In genomic region chr1:39103321-39104157, GRCh38 we compare ENCODE assay signal across 9 cellular contexts.
DNase-seq lines count a peak whose midpoint lies in the region; ATAC-seq and TF ChIP-seq lines count a peak whose summit lies in the region.
"Had no signal": no experiment of that assay in that cellular context is flagged by ENCODE, and none has a peak within 500 bp of the region (broad histone marks: within the 10 kb centered on the region; RNA-seq: fewer than 3 reads in every experiment).

No MANE protein-coding gene starts in this region.

- H3K4me1 Mint-ChIP-seq in CD8-positive, alpha-beta T cell (ENCODE audit: low read depth) = peaks cover 34% of the 10 kb centered on the region
- H3K4me1 Mint-ChIP-seq in naive B cell = peaks cover 35 to 45% (median 39%) of the 10 kb centered on the region in 3 donors

- H3K27me3 ChIP-seq in CD8-positive, alpha-beta T cell (ENCODE audit: insufficient read depth, low read length) = no peaks in the 10 kb centered on the region
- H3K27me3 ChIP-seq in HUES64 (ENCODE audit: insufficient read depth, low read length) = no peaks in the 10 kb centered on the region

- no peak for TF ChIP-seq CTCF in CD8-positive, alpha-beta T cell (IDR thresholded peaks at IDR 0.05)

- H3K27ac Mint-ChIP-seq in CD8-positive, alpha-beta T cell = no peak overlapping the region
- peak overlapping the region in 5 of 6 donors; percentile 59 to 86 (median 75) for H3K27ac Mint-ChIP-seq in naive B cell

- DNase-seq in CD8-positive, alpha-beta T cell = no peak
- DNase-seq in caudate nucleus (lab: John Stamatoyannopoulos, UW) (peak in 1 of 61 donors; percentile 22), naive B cell (no peak), NCI-H2196 (lab: John Stamatoyannopoulos, UW; ENCODE audit: unreplicated experiment) (no peak), SHP77 (lab: John Stamatoyannopoulos, UW) (no peak)
- DNase-seq: stimulated activated CD4-positive, alpha-beta T cell treated with anti-CD3 and anti-CD28 coated beads, Interleukin-1b, Interleukin-23, amount 100 ng/mL, for 48 hours had no signal

- no peak for ATAC-seq in CD8-positive, alpha-beta T cell
- ATAC-seq in naive B cell (ENCODE audit: low read depth in 2 of 2) (no peak), GM19395 (IDR thresholded peaks at IDR 0.05; ENCODE audit: unreplicated experiment) (no peak), GM19467 (IDR thresholded peaks at IDR 0.05; ENCODE audit: unreplicated experiment) (no peak)

- H3K9ac ChIP-seq in HUES64 (ENCODE audit: low read depth, low read length) = peak overlapping the region; percentile 89

- WGBS in HUES64 = 40% methylated on average over 6 of the region's 6 CpGs

- CTCF ChIA-PET in CD8-positive, alpha-beta T cell (lab: Charles Lee) = interaction anchor here (0.6 to 3.7 kb wide), 11 partner anchors 12 to 308 kb away, joined by 3 to 35 read pairs (median 4); no protein-coding TSS in a partner anchor

- no peak overlapping the region for H3K4me3 ChIP-seq in CD8-positive, alpha-beta T cell (ENCODE audit: low read depth, low read length)
- H3K4me3 ChIP-seq in HUES64 (ENCODE audit: low read length) = peak overlapping the region; percentile 81

- POLR2A ChIA-PET in CD8-positive, alpha-beta T cell (lab: Charles Lee) = interaction anchor here (0.6 to 2.0 kb wide), 2 partner anchors 155 to 307 kb away, joined by 3 to 7 read pairs; no protein-coding TSS in a partner anchor

- H3K9me3 ChIP-seq in CD8-positive, alpha-beta T cell (ENCODE audit: low read length) = no peaks in the 10 kb centered on the region
- no peaks in the 10 kb centered on the region for H3K9me3 ChIP-seq in HUES64 (ENCODE audit: insufficient read depth, low read depth, low read length)

- H3K4me1 ChIP-seq in CD8-positive, alpha-beta T cell (ENCODE audit: insufficient read depth, low read length) = peaks cover 26% of the 10 kb centered on the region
- H3K4me1 ChIP-seq in HUES64 (ENCODE audit: insufficient read depth, low read length) = peaks cover 44% of the 10 kb centered on the region

- H3K27ac ChIP-seq in CD8-positive, alpha-beta T cell (ENCODE audit: low read depth, low read length) = no peak overlapping the region
- peak overlapping the region; percentile 80 for H3K27ac ChIP-seq in HUES64 (ENCODE audit: low read depth, low read length)
- H3K27ac ChIP-seq in caudate nucleus (ENCODE audit: low read depth, low read length) = peak overlapping the region; percentile 92

- H3K36me3 Mint-ChIP-seq in CD8-positive, alpha-beta T cell = no peaks in the 10 kb centered on the region
- H3K36me3 Mint-ChIP-seq in naive B cell = no peaks in the 10 kb centered on the region

- H3K4me3 Mint-ChIP-seq in CD8-positive, alpha-beta T cell = peak overlapping the region; percentile 82
- peak overlapping the region in 6 of 8 donors; percentile 68 to 92 (median 80) for H3K4me3 Mint-ChIP-seq in naive B cell

- no peaks in the 10 kb centered on the region for H3K9me3 Mint-ChIP-seq in CD8-positive, alpha-beta T cell
- no peaks in the 10 kb centered on the region for H3K9me3 Mint-ChIP-seq in naive B cell

- H3K36me3 ChIP-seq in CD8-positive, alpha-beta T cell (ENCODE audit: insufficient read depth, low read length) = no peaks in the 10 kb centered on the region
- no peaks in the 10 kb centered on the region for H3K36me3 ChIP-seq in HUES64 (ENCODE audit: insufficient read depth, low read length)

- intact Hi-C loops in CD8-positive, alpha-beta T cell (cut with DNase I, micrococcal nuclease) = loop anchor here in 1 of 2 experiments (2.0 to 10.0 kb wide), 3 partner anchors 271 to 621 kb away; no protein-coding TSS in a partner anchor

- H3K27me3 Mint-ChIP-seq in CD8-positive, alpha-beta T cell (ENCODE audit: low read depth) = peaks cover 2% of the 10 kb centered on the region
- H3K27me3 Mint-ChIP-seq in naive B cell = no peaks in the 10 kb centered on the region
